ENCODE assay signal across 2 cellular contexts in the genomic region with DNA sequence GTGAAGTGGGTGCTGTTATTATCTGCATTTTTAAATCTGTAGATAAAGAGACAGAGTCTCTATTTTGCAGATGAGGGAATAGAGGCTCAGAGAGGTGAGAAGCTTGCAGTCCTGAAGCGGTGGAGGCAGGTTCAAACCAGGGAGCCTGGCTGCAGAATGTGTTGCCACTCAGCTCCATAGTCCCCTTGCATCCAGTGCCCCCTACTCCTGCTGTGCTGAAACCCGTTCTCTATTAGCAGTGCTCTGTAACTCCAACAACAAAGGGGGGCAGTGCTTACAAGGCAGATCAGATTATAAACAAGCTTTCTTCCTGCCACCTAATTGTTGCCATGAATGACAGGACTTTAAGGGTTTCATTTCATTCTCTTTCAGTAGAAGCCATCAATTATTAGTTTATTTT.
TF ChIP-seq lines count a peak whose summit lies in the region.

No MANE protein-coding gene starts in this region.

TF ChIP-seq in HEK293, 187 proteins besides CTCF, POLR2A, EP300 and RAD21 (continued from another document):
- TF ChIP-seq ZNF513 (tag by site-specific recombination; IDR thresholded peaks at IDR 0.05) = no peak
- TF ChIP-seq, protein P1, sequence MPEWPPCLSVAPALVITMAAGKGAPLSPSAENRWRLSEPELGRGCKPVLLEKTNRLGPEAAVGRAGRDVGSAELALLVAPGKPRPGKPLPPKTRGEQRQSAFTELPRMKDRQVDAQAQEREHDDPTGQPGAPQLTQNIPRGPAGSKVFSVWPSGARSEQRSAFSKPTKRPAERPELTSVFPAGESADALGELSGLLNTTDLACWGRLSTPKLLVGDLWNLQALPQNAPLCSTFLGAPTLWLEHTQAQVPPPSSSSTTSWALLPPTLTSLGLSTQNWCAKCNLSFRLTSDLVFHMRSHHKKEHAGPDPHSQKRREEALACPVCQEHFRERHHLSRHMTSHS (tag by site-specific recombination; IDR thresholded peaks at IDR 0.05) = no peak
- TF ChIP-seq, protein P2, sequence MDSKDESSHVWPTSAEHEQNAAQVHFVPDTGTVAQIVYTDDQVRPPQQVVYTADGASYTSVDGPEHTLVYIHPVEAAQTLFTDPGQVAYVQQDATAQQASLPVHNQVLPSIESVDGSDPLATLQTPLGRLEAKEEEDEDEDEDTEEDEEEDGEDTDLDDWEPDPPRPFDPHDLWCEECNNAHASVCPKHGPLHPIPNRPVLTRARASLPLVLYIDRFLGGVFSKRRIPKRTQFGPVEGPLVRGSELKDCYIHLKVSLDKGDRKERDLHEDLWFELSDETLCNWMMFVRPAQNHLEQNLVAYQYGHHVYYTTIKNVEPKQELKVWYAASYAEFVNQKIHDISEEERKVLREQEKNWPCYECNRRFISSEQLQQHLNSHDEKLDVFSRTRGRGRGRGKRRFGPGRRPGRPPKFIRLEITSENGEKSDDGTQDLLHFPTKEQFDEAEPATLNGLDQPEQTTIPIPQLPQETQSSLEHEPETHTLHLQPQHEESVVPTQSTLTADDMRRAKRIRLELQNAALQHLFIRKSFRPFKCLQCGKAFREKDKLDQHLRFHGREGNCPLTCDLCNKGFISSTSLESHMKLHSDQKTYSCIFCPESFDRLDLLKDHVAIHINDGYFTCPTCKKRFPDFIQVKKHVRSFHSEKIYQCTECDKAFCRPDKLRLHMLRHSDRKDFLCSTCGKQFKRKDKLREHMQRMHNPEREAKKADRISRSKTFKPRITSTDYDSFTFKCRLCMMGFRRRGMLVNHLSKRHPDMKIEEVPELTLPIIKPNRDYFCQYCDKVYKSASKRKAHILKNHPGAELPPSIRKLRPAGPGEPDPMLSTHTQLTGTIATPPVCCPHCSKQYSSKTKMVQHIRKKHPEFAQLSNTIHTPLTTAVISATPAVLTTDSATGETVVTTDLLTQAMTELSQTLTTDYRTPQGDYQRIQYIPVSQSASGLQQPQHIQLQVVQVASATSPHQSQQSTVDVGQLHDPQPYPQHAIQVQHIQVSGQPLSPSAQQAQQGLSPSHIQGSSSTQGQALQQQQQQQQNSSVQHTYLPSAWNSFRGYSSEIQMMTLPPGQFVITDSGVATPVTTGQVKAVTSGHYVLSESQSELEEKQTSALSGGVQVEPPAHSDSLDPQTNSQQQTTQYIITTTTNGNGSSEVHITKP (tag by site-specific recombination; IDR thresholded peaks at IDR 0.05) = peak; percentile 39; the same call in 1 of the 2 replicates
- TF ChIP-seq, protein P3, sequence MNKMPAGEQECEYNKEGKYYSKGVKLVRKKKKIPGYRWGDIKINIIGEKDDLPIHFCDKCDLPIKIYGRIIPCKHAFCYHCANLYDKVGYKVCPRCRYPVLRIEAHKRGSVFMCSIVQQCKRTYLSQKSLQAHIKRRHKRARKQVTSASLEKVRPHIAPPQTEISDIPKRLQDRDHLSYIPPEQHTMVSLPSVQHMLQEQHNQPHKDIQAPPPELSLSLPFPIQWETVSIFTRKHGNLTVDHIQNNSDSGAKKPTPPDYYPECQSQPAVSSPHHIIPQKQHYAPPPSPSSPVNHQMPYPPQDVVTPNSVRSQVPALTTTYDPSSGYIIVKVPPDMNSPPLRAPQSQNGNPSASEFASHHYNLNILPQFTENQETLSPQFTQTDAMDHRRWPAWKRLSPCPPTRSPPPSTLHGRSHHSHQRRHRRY (tag by site-specific recombination; IDR thresholded peaks at IDR 0.05) = no peak

TF ChIP-seq in WTC11, 78 proteins besides CTCF, POLR2A, EP300 and RAD21 (continued from another document):
- TF ChIP-seq STAT6 (CRISPR knock-in tag; conservative IDR thresholded peaks at IDR 0.05; ENCODE audit: low read depth) (no peak), FOXK1 (CRISPR knock-in tag; IDR thresholded peaks at IDR 0.05) (peak; percentile 81)
